ENCODE assay signal across 8 cellular contexts in the genomic region with DNA sequence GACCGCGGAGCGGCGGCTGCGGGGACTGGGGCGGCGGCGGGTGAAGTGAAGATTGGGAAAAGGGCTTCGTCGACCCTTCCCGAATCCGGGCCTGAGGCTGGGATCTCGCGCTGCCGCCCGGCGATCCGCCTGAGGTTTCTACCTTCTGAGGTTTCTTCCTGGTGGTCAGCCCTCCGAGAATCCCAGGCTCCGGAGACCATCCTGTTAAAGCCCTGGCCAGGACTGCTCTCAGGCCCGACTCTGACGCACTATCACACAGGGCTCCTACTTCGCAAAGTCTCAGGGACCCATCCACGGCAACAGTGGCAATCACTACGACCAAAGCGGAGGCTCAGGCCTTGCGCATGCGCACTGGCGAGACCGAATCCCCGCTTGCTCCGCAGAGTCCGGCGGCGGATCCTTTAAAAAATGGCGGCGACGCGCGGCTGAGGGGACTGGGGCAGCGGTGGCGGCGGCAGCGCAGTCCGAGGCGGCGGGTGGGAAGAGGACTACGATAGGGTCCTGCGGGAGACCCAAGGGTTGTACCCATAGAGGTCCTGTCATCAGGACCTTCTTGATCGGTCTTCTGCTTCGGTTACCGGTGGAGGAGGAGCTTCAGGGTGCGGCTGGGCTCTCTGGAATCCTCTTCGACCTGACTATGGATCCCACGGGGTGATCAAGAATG.
DNase-seq lines count a peak whose midpoint lies in the region; ATAC-seq, FAIRE-seq and TF ChIP-seq lines count a peak whose summit lies in the region.
"Not testable (repeated sequence)": the region's sequence is repeated elsewhere in the genome, so short reads cannot be mapped to it uniquely, and the experiment has no call there.

No MANE protein-coding gene starts in this region.

- H3K36me3 ChIP-seq in HepG2 (replicated peaks in 1 of 2; ENCODE audit: control insufficient read depth in 1 of 2, insufficient read depth in 2 of 2, low read length in 2 of 2): not testable (repeated sequence)

- TF ChIP-seq POLR2A in GM18951 (IDR thresholded peaks at IDR 0.05; ENCODE audit: extremely low read depth, insufficient read depth, insufficient read length) (peak; percentile 56), HepG2 (IDR thresholded peaks at IDR 0.05; ENCODE audit: insufficient read depth in 1 of 2, low read depth in 2 of 2, low read length in 2 of 2) (peak; percentile 27 to 72; a peak in 2 of 4 replicates)

- H3K27me3 ChIP-seq in HepG2 (ENCODE audit: control insufficient read depth in 1 of 2, insufficient read depth in 2 of 2, low read length in 2 of 2): not testable (repeated sequence)

- H3K9me3 Mint-ChIP-seq in activated CD4-positive, alpha-beta memory T cell treated with anti-CD3 and anti-CD28 coated beads for 36 hours: not testable (repeated sequence)

- 23% methylated on average over 46 of the region's 55 CpGs for WGBS in HepG2 (ENCODE audit: low lambda C conversion rate)

- not testable (repeated sequence) for H4K20me1 ChIP-seq in HepG2 (ENCODE audit: insufficient read depth, low read length)

- H3K9me3 ChIP-seq in HepG2 (ENCODE audit: low read length): not testable (repeated sequence)

- not testable (repeated sequence) for TF ChIP-seq EP300 in HepG2 (IDR thresholded peaks at IDR 0.05; ENCODE audit: low read depth in 2 of 2, low read length in 2 of 2); HepG2 (CRISPR knock-in tag; IDR thresholded peaks at IDR 0.05; ENCODE audit: borderline replicate concordance)

- not testable (repeated sequence) for H3K36me3 Mint-ChIP-seq in activated CD4-positive, alpha-beta memory T cell treated with anti-CD3 and anti-CD28 coated beads for 36 hours

- ATAC-seq in HG03565 (IDR thresholded peaks at IDR 0.05; ENCODE audit: unreplicated experiment): peak; percentile 70
- ATAC-seq in HepG2: peak; percentile 78

- peak overlapping the region; percentile 82 for H3K4me3 Mint-ChIP-seq in activated CD4-positive, alpha-beta memory T cell treated with anti-CD3 and anti-CD28 coated beads for 36 hours

- peak overlapping the region; percentile 89 for H3K4me2 ChIP-seq in HepG2 (ENCODE audit: low read depth, low read length)

- peaks cover 44% of the 10 kb centered on the region for H3K27me3 Mint-ChIP-seq in activated CD4-positive, alpha-beta memory T cell treated with anti-CD3 and anti-CD28 coated beads for 36 hours

- H3K79me2 ChIP-seq in HepG2 (ENCODE audit: insufficient read depth, low read length): not testable (repeated sequence)

- peaks cover 16% of the 10 kb centered on the region for H3K4me1 Mint-ChIP-seq in activated CD4-positive, alpha-beta memory T cell treated with anti-CD3 and anti-CD28 coated beads for 36 hours (ENCODE audit: low read depth)

- H3K4me3 ChIP-seq in HepG2 (replicated peaks in 1 of 3; ENCODE audit: insufficient read depth in 1 of 3, low read depth in 2 of 3, low read length in 3 of 3): peak overlapping the region; percentile 58 to 79 (median 60); a peak in 5 of 6 replicates

- TF ChIP-seq RAD21 in HepG2 (CRISPR knock-in tag; IDR thresholded peaks at IDR 0.05): not testable (repeated sequence)

- H3K27ac Mint-ChIP-seq in activated CD4-positive, alpha-beta memory T cell treated with anti-CD3 and anti-CD28 coated beads for 36 hours: peak overlapping the region; percentile 45

- not testable (repeated sequence) for FAIRE-seq in HepG2 (lab: Jason Lieb, UNC)

- H3K9ac ChIP-seq in HepG2 (ENCODE audit: insufficient read depth, low read depth, low read length): peak overlapping the region; percentile 69

- POLR2A ChIA-PET in activated CD4-positive, alpha-beta memory T cell treated with anti-CD3 and anti-CD28 coated beads for 36 hours (lab: Charles Lee): not testable (repeated sequence)
- POLR2A ChIA-PET in HepG2 (lab: Yijun Ruan, JAX): interaction anchor here (0.5 kb wide), 1 partner anchor 154 kb away, joined by 3 read pairs; no protein-coding TSS in a partner anchor

- not testable (repeated sequence) for BruUV-seq in HepG2 (replicated peaks; lab: Mats Ljungman, UMichigan)

- CTCF ChIA-PET in activated CD4-positive, alpha-beta memory T cell treated with anti-CD3 and anti-CD28 coated beads for 36 hours (lab: Charles Lee); HepG2 (lab: Yijun Ruan, JAX; ENCODE audit: low intra/inter-chr PET ratio, low total read pairs): not testable (repeated sequence)

- in situ Hi-C loops in GM18951 (cut with MboI; ENCODE audit: low sequenced_read_pairs, unreplicated experiment): loop anchor here (10.0 to 25.0 kb wide), 2 partner anchors 92 to 159 kb away; partner anchors contain the start of gene ZNF337
- in situ Hi-C loops in HepG2 (cut with HindIII; ENCODE audit: extremely low pct_ligation_motif_present, low pct_unique_long_range_greater_than_20kb): not testable (repeated sequence)

- H3K27ac ChIP-seq in HepG2 (ENCODE audit: extremely low read length, insufficient read depth, low read length): peak overlapping the region; percentile 41

- intact Hi-C loops in activated CD4-positive, alpha-beta memory T cell treated with anti-CD3 and anti-CD28 coated beads for 36 hours (cut with micrococcal nuclease); HepG2 (cut with micrococcal nuclease; ENCODE audit: unreplicated experiment): not testable (repeated sequence)

- peak overlapping the region; percentile 94 for H2AFZ ChIP-seq in HepG2 (ENCODE audit: low read length)

- peak; percentile 84 for DNase-seq in AG08396 (ENCODE audit: low spot score)
- peak; percentile 56 for DNase-seq in NCI-H69 (lab: John Stamatoyannopoulos, UW)
- peak; percentile 88 for DNase-seq in activated CD4-positive, alpha-beta memory T cell treated with anti-CD3 and anti-CD28 coated beads for 36 hours
- DNase-seq in cerebellar cortex (ENCODE audit: low spot score): peak; percentile 79
- DNase-seq in HepG2 (ENCODE audit: low spot score): peak; percentile 83
- peak; percentile 88 for DNase-seq in stimulated activated CD4-positive, alpha-beta T cell treated with anti-CD3 and anti-CD28 coated beads, Interleukin-1b, Interleukin-23, amount 100 ng/mL, for 48 hours

- peaks cover 16% of the 10 kb centered on the region for H3K4me1 ChIP-seq in HepG2 (ENCODE audit: insufficient read depth, low read length)

- TF ChIP-seq CTCF in HepG2 (CRISPR knock-in tag; IDR thresholded peaks at IDR 0.05): not testable (repeated sequence)

TF ChIP-seq in HepG2, 621 proteins besides CTCF, POLR2A, EP300 and RAD21 (continues in another document):
- peak; percentile 37; the same call in 1 of the 2 replicates for TF ChIP-seq ZNF788 (CRISPR knock-in tag; IDR thresholded peaks at IDR 0.05; ENCODE audit: borderline replicate concordance)
- TF ChIP-seq ERF (CRISPR knock-in tag; IDR thresholded peaks at IDR 0.05): peak; percentile 61
- peak; percentile 40 to 65; a peak in 1 of 4 replicates for TF ChIP-seq KLF16 (CRISPR knock-in tag; IDR thresholded peaks at IDR 0.05)
- peak; percentile 80; the same call in 1 of the 2 replicates for TF ChIP-seq ZNF83 (CRISPR knock-in tag; IDR thresholded peaks at IDR 0.05; ENCODE audit: borderline replicate concordance)
- 0 out of 2 replicates have a peak, but pooled peaks have one; percentile 57 for TF ChIP-seq ZC3H4 (CRISPR knock-in tag; IDR thresholded peaks at IDR 0.05; ENCODE audit: borderline replicate concordance)
- TF ChIP-seq ZNF605 (CRISPR knock-in tag; IDR thresholded peaks at IDR 0.05): peak; percentile 91
- 0 out of 2 replicates have a peak, but pooled peaks have one; percentile 64 for TF ChIP-seq MLXIP (CRISPR knock-in tag; IDR thresholded peaks at IDR 0.05; ENCODE audit: borderline replicate concordance)
- TF ChIP-seq KDM2A (CRISPR knock-in tag; IDR thresholded peaks at IDR 0.05; ENCODE audit: borderline replicate concordance, low read depth): peak; percentile 68; the same call in 1 of the 2 replicates
- TF ChIP-seq ZNF724P (CRISPR knock-in tag; IDR thresholded peaks at IDR 0.05; ENCODE audit: borderline replicate concordance): 0 out of 2 replicates have a peak, but pooled peaks have one; percentile 33
- TF ChIP-seq ZNF772 (CRISPR knock-in tag; IDR thresholded peaks at IDR 0.05): peak; percentile 85
- TF ChIP-seq GLI4 (CRISPR knock-in tag; IDR thresholded peaks at IDR 0.05; ENCODE audit: borderline replicate concordance): peak; percentile 93
- peak; percentile 77; the same call in 1 of the 2 replicates for TF ChIP-seq BORCS8-MEF2B (CRISPR knock-in tag; IDR thresholded peaks at IDR 0.05)
- 0 out of 2 replicates have a peak, but pooled peaks have one; percentile 56 for TF ChIP-seq ZFP1 (CRISPR knock-in tag; IDR thresholded peaks at IDR 0.05)
- peak; percentile 77; the same call in 1 of the 2 replicates for TF ChIP-seq DMAP1 (CRISPR knock-in tag; IDR thresholded peaks at IDR 0.05)
- peak; percentile 76 for TF ChIP-seq ZNF263 (CRISPR knock-in tag; IDR thresholded peaks at IDR 0.05)
- 0 out of 2 replicates have a peak, but pooled peaks have one; percentile 83 for TF ChIP-seq ZNF484 (CRISPR knock-in tag; IDR thresholded peaks at IDR 0.05; ENCODE audit: borderline replicate concordance, low read depth)
- peak; percentile 66 for TF ChIP-seq KDM3A (CRISPR knock-in tag; IDR thresholded peaks at IDR 0.05; ENCODE audit: low read depth)
- 0 out of 2 replicates have a peak, but pooled peaks have one; percentile 19 for TF ChIP-seq ZNF629 (CRISPR knock-in tag; conservative IDR thresholded peaks at IDR 0.05)
- TF ChIP-seq STAG1 (CRISPR knock-in tag; IDR thresholded peaks at IDR 0.05): peak; percentile 30; the same call in 1 of the 2 replicates
- peak; percentile 65 for TF ChIP-seq HDAC1 (CRISPR knock-in tag; IDR thresholded peaks at IDR 0.05)

Comparison
In these comparisons a context has a peak if more than half of its experiments do, and no peak if none do; other contexts are left out.
1. Peak in every context shown above with its lines: DNase-seq, ATAC-seq, H3K4me3 ChIP-seq and H3K27ac ChIP-seq.